ENCODE assay signal across 12 cellular contexts in genomic region chr17:17071531-17072360, GRCh38. TPM values are rescaled to one million over a fixed set of nuclear protein-coding genes. Genes with fewer than 3 reads are reported as not detected.
A peak's percentile ranks its signal among the peaks of the same experiment; 100 is the strongest.
DNase-seq lines count a peak whose midpoint lies in the region; ATAC-seq, FAIRE-seq and TF ChIP-seq lines count a peak whose summit lies in the region.
"Had no signal": no experiment of that assay in that cellular context is flagged by ENCODE, and none has a peak within 500 bp of the region (broad histone marks: within the 10 kb centered on the region; RNA-seq: fewer than 3 reads in every experiment).

No MANE protein-coding gene starts in this region.

- peaks cover 63% of the 10 kb centered on the region for H3K36me3 ChIP-seq in BLaER1
- H3K36me3 ChIP-seq in IMR-90 (ENCODE audit: control insufficient read depth, insufficient read depth, low read length), result peaks cover 9% of the 10 kb centered on the region; the same call in 1 of the 2 replicates
- H3K36me3 ChIP-seq: BE2C had no signal

- ATAC-seq in IMR-90 (ENCODE audit: low read depth) (no peak), GM21367 (IDR thresholded peaks at IDR 0.05; ENCODE audit: unreplicated experiment) (no peak), GM18909 (IDR thresholded peaks at IDR 0.05; ENCODE audit: poor library complexity, unreplicated experiment) (no peak)

- no peak overlapping the region for H3K56ac ChIP-seq in IMR-90 (ENCODE audit: extremely low read depth, insufficient read depth, low read length)

- peak overlapping the region; percentile 4 for H2AFZ ChIP-seq in IMR-90 (replicated peaks; ENCODE audit: low read length, poor library complexity)

- H2BK5ac ChIP-seq in IMR-90 (ENCODE audit: low read depth, low read length, poor library complexity, severe bottlenecking), result no peak overlapping the region

- TF ChIP-seq POLR2A in IMR-90 (IDR thresholded peaks at IDR 0.05; ENCODE audit: low read depth, low read length), result no peak

- no peak overlapping the region for H3K4me3 Mint-ChIP-seq in endothelial cell (ENCODE audit: unreplicated experiment)

- peaks cover 36% of the 10 kb centered on the region for H3K9me1 ChIP-seq in IMR-90 (ENCODE audit: insufficient read depth, low read length)

- H4K8ac ChIP-seq in IMR-90 (ENCODE audit: low read depth in 2 of 2, low read length in 2 of 2), result no peak overlapping the region

- H3K18ac ChIP-seq in IMR-90 (ENCODE audit: low read depth, low read length), result no peak overlapping the region

- in situ Hi-C loops in IMR-90 (cut with MboI; ENCODE audit: low sequenced_read_pairs), result no loop called here

- no peak for FAIRE-seq in HTR-8/SVneo (lab: Jason Lieb, UNC)

- H2AK5ac ChIP-seq in IMR-90 (ENCODE audit: low read depth, low read length), result no peak overlapping the region

- H3K9ac ChIP-seq in BLaER1, result no peak overlapping the region
- no peak overlapping the region for H3K9ac ChIP-seq in IMR-90 (ENCODE audit: low read depth, low read length)

- intact Hi-C loops in IMR-90 (cut with micrococcal nuclease), result loop anchor here (5.0 kb wide), 1 partner anchor 36 kb away; no protein-coding TSS in a partner anchor

- H4K20me1 ChIP-seq in BLaER1, result peaks cover 100% of the 10 kb centered on the region
- H4K20me1 ChIP-seq in IMR-90 (ENCODE audit: insufficient read depth, low read length), result peaks cover 83% of the 10 kb centered on the region

- H3K4me3 ChIP-seq in BLaER1, result no peak overlapping the region
- no peak overlapping the region for H3K4me3 ChIP-seq in IMR-90 (ENCODE audit: insufficient read depth, low read depth, low read length)
- H3K4me3 ChIP-seq: SK-N-MC had no signal

- peak overlapping the region; percentile 51; the same call in 1 of the 2 replicates for H3K27ac ChIP-seq in BLaER1
- H3K27ac ChIP-seq in IMR-90 (ENCODE audit: insufficient read depth, low read length), result no peak overlapping the region
- H3K27ac ChIP-seq: SK-N-MC had no signal

- H4K91ac ChIP-seq in IMR-90 (ENCODE audit: insufficient read depth, low read depth, low read length), result no peak overlapping the region

- WGBS in IMR-90 (ENCODE audit: extremely low coverage in 2 of 2, insufficient read length in 1 of 2), 2 experiments, result 97% methylated on average over 5 of the region's 14 CpGs; no CpG with 5 or more reads in 1 of the 2 experiments

- CTCF ChIA-PET in IMR-90 (lab: Yijun Ruan, JAX), result no interaction called here

- no peaks in the 10 kb centered on the region for H3K9me3 Mint-ChIP-seq in endothelial cell (ENCODE audit: unreplicated experiment)

- H2AK9ac ChIP-seq in IMR-90 (replicated peaks; ENCODE audit: low read depth, low read length, poor library complexity), result no peak overlapping the region

- H2BK20ac ChIP-seq in IMR-90 (ENCODE audit: low read depth, low read length), result no peak overlapping the region

- no peak overlapping the region for H2BK15ac ChIP-seq in IMR-90 (ENCODE audit: low read depth, low read length)

- H3K27me3 Mint-ChIP-seq in endothelial cell (ENCODE audit: unreplicated experiment), result peaks cover 4% of the 10 kb centered on the region

- H3K4me1 ChIP-seq in BLaER1, result peaks cover 76% of the 10 kb centered on the region
- peaks cover 30% of the 10 kb centered on the region for H3K4me1 ChIP-seq in IMR-90 (ENCODE audit: control insufficient read depth, insufficient read depth, low read length)

- DNase-seq in IMR-90 (no peak), endothelial cell (ENCODE audit: low spot score) (no peak), occipital lobe (lab: John Stamatoyannopoulos, UW) (peak; percentile 49), HTR-8/SVneo (ENCODE audit: insufficient read length, low spot score) (no peak), HCEC 1CT (no peak)
- DNase-seq: BE2C, NCI-H1092 treated with DMSO at 0.1 percent for 48 hours, NCI-H774 had no signal

- no TSS peak for BruUV-seq in IMR-90 (replicated peaks; lab: Mats Ljungman, UMichigan)

- H3K36me3 Mint-ChIP-seq in endothelial cell (ENCODE audit: low read depth, unreplicated experiment), result peaks cover 14% of the 10 kb centered on the region

- H3K79me1 ChIP-seq in IMR-90 (ENCODE audit: low read depth in 1 of 2, low read length in 2 of 2), result peaks cover 19 to 80% of the 10 kb centered on the region in 2 experiments

- no peaks in the 10 kb centered on the region; the same call in 1 of the 2 replicates for H3K9me3 ChIP-seq in BLaER1
- H3K9me3 ChIP-seq in IMR-90 (ENCODE audit: control insufficient read depth, insufficient read depth, low read length), result no peaks in the 10 kb centered on the region
- H3K9me3 ChIP-seq: BE2C had no signal

- H3K4me2 ChIP-seq in BLaER1 (no peak overlapping the region; the same call in 1 of the 2 replicates), IMR-90 (ENCODE audit: low read depth, low read length) (no peak overlapping the region)

- POLR2A ChIA-PET in IMR-90 (lab: Charles Lee; ENCODE audit: unreplicated experiment), result no interaction called here

- peaks cover 56% of the 10 kb centered on the region for H3K4me1 Mint-ChIP-seq in endothelial cell (ENCODE audit: unreplicated experiment)

- dilution Hi-C loops in IMR-90 (cut with HindIII; ENCODE audit: low sequenced_read_pairs, unreplicated experiment), result no loop called here

- no peak for TF ChIP-seq RAD21 in IMR-90 (IDR thresholded peaks at IDR 0.05; ENCODE audit: low read length)

- no peak overlapping the region for H3K23ac ChIP-seq in IMR-90 (ENCODE audit: low read depth, low read length)

- no peak overlapping the region for H2BK120ac ChIP-seq in IMR-90 (ENCODE audit: low read depth, low read length)

- H4K5ac ChIP-seq in IMR-90 (ENCODE audit: low read depth, low read length), result no peak overlapping the region

- peak overlapping the region; percentile 95 for H3K27ac Mint-ChIP-seq in endothelial cell (ENCODE audit: unreplicated experiment)

- H3K27me3 ChIP-seq in BLaER1 (no peaks in the 10 kb centered on the region), IMR-90 (ENCODE audit: control insufficient read depth, insufficient read depth, low read length) (no peaks in the 10 kb centered on the region)
- H3K27me3 ChIP-seq: BE2C had no signal

- TF ChIP-seq CTCF in IMR-90 (conservative IDR thresholded peaks at IDR 0.05; ENCODE audit: low read depth, low read length) (no peak), endothelial cell (IDR thresholded peaks at IDR 0.05; ENCODE audit: unreplicated experiment) (no peak)

- no peak overlapping the region for H3K14ac ChIP-seq in IMR-90 (replicated peaks; ENCODE audit: low read depth, low read length)

- no peak overlapping the region for H3K4ac ChIP-seq in IMR-90 (ENCODE audit: low read depth, low read length)

TF ChIP-seq in IMR-90, 13 proteins besides CTCF, POLR2A, EP300 and RAD21:
- TF ChIP-seq MAFK (IDR thresholded peaks at IDR 0.05; ENCODE audit: low read depth, low read length) (no peak), RFX5 (IDR thresholded peaks at IDR 0.05; ENCODE audit: low read depth, low read length) (no peak), ELK1 (IDR thresholded peaks at IDR 0.05; ENCODE audit: borderline replicate concordance, low read depth, low read length) (no peak)

RNA-seq across cellular contexts. Expression of gene MPRIP, which starts 29.5 kb away (rescaled TPM):
- total RNA-seq in IMR-90 (2012; rRNA removed), result 111 and 113 TPM in 2 replicates
- 147 and 149 TPM in 2 replicates for polyA plus RNA-seq in IMR-90 (2012; rRNA removed)
- polyA plus RNA-seq in IMR-90 (2012; cell fraction: cytosol; rRNA removed), result 125 and 140 TPM in 2 replicates
- polyA plus RNA-seq in IMR-90 (2012; cell fraction: nucleus; rRNA removed; ENCODE audit: low replicate concordance), result 139 TPM in 2 replicates
- total RNA-seq in endothelial cell (ENCODE audit: unreplicated experiment), result 392 TPM
- total RNA-seq in occipital lobe, result 126 TPM
